ENCODE assay signal across 6 cellular contexts in the genomic region with DNA sequence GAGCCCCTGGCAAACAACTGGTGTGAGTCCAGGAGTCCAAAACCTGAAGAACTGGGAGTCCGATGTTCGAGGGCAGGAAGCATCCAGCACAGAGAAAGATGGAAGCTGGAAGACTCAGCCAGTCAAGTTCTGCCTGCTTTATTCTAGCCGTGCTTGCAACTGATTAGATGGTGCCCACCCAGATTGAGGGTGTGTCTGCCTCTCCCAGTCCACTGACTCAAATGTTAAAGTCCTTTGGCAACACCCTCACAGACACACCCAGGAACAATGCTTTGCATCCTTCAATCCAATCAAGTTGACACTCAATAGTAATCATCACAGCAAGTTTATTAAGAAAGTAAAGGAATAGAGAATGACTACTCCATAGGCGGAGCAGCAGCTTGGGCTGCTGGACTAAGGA.
A peak's percentile ranks its signal among the peaks of the same experiment; 100 is the strongest.
DNase-seq lines count a peak whose midpoint lies in the region; FAIRE-seq and TF ChIP-seq lines count a peak whose summit lies in the region.
"Not testable (repeated sequence)": the region's sequence is repeated elsewhere in the genome, so short reads cannot be mapped to it uniquely, and the experiment has no call there.

No MANE protein-coding gene starts in this region.

- CTCF ChIA-PET in HEK293 (lab: Yijun Ruan, JAX): interaction anchor here (0.6 to 1.2 kb wide), 3 partner anchors 40 to 315 kb away, joined by 3 read pairs; no protein-coding TSS in a partner anchor

- peak overlapping the region; percentile 11 for H3K27ac Mint-ChIP-seq in glutamatergic neuron (ENCODE audit: unreplicated experiment)

- H3K36me3 ChIP-seq in HEK293 (ENCODE audit: control insufficient read depth in 2 of 2, insufficient read depth in 1 of 2, low read length in 2 of 2); kidney (ENCODE audit: control insufficient read depth in 1 of 2, insufficient read depth in 2 of 2, low read length in 2 of 2); osteoblast (ENCODE audit: insufficient read depth, low read length); small intestine (ENCODE audit: control insufficient read depth in 2 of 2, insufficient read depth in 2 of 2, low read length in 2 of 2): not testable (repeated sequence)

- not testable (repeated sequence) for H4K20me1 ChIP-seq in osteoblast (ENCODE audit: insufficient read depth, low read length)

- peaks cover 56% of the 10 kb centered on the region for H3K4me1 Mint-ChIP-seq in glutamatergic neuron (ENCODE audit: low read depth, unreplicated experiment)

- not testable (repeated sequence) for H2AFZ ChIP-seq in osteoblast (ENCODE audit: low read length)

- WGBS in small intestine, 3 donors: 54 to 77% (median 61%) methylated on average over 4 of the region's 4 CpGs

- H3K36me3 Mint-ChIP-seq in glutamatergic neuron (ENCODE audit: unreplicated experiment): peaks cover 28% of the 10 kb centered on the region

- not testable (repeated sequence) for H3K27ac ChIP-seq in HEK293 (ENCODE audit: extremely low read depth, low read depth, low read length); kidney (ENCODE audit: low read depth in 2 of 2, low read length in 2 of 2); osteoblast (ENCODE audit: low read depth, low read length); small intestine (ENCODE audit: low read depth in 1 of 2, low read length in 1 of 2)

- H3K27me3 ChIP-seq in osteoblast (ENCODE audit: insufficient read depth, low read length); small intestine (ENCODE audit: control insufficient read depth in 2 of 2, insufficient read depth in 2 of 2, low read length in 2 of 2): not testable (repeated sequence)

- H3K9ac ChIP-seq in kidney (ENCODE audit: low read length in 2 of 2): not testable (repeated sequence)

- FAIRE-seq in kidney (lab: Jason Lieb, UNC); small intestine (lab: Jason Lieb, UNC): not testable (repeated sequence)

- TF ChIP-seq CTCF in HEK293 (tag by site-specific recombination; IDR thresholded peaks at IDR 0.05); glutamatergic neuron (IDR thresholded peaks at IDR 0.05; ENCODE audit: partially characterized antibody, unreplicated experiment); kidney (IDR thresholded peaks at IDR 0.05; ENCODE audit: borderline replicate concordance, extremely low read depth, insufficient read depth); osteoblast (IDR thresholded peaks at IDR 0.05; ENCODE audit: extremely low read depth, low read depth, low read length): not testable (repeated sequence)

- not testable (repeated sequence) for H3K4me3 ChIP-seq in HEK293 (ENCODE audit: low read depth, low read length); kidney (ENCODE audit: low read length in 2 of 2); osteoblast (ENCODE audit: insufficient read depth, low read length); small intestine (ENCODE audit: low read depth in 1 of 2, low read length in 2 of 2)

- not testable (repeated sequence) for H3K4me1 ChIP-seq in HEK293 (ENCODE audit: control insufficient read depth, insufficient read depth, low read length); kidney (ENCODE audit: control insufficient read depth in 1 of 2, insufficient read depth in 1 of 2, low read depth in 1 of 2, low read length in 2 of 2); osteoblast (ENCODE audit: insufficient read depth, low read length); small intestine (ENCODE audit: control insufficient read depth in 2 of 2, insufficient read depth in 1 of 2, low read depth in 1 of 2, low read length in 1 of 2)

- intact Hi-C loops in kidney (cut with DNase I): not testable (repeated sequence)

- H3K9me3 Mint-ChIP-seq in glutamatergic neuron (ENCODE audit: unreplicated experiment): peaks cover 51% of the 10 kb centered on the region

- H3K4me3 Mint-ChIP-seq in glutamatergic neuron (ENCODE audit: unreplicated experiment): peak overlapping the region; percentile 8

- H3K4me2 ChIP-seq in osteoblast (ENCODE audit: insufficient read depth, low read length): not testable (repeated sequence)

- not testable (repeated sequence) for H3K9me3 ChIP-seq in HEK293 (ENCODE audit: control insufficient read depth, insufficient read depth, low read depth, low read length); kidney (ENCODE audit: control insufficient read depth in 1 of 2, low read length in 2 of 2); osteoblast (ENCODE audit: low read depth, low read length); small intestine (ENCODE audit: control insufficient read depth, low read depth)

- not testable (repeated sequence) for H3K79me2 ChIP-seq in osteoblast (ENCODE audit: insufficient read depth, low read length)

- peaks cover 23% of the 10 kb centered on the region for H3K27me3 Mint-ChIP-seq in glutamatergic neuron (ENCODE audit: unreplicated experiment)

- peak; percentile 12 for DNase-seq in activated effector memory CD4-positive, alpha-beta T cell treated with anti-CD3 and anti-CD28 coated beads, Interleukin-2, amount 50 U/mL, for 16 hours
- DNase-seq in glutamatergic neuron: not testable (repeated sequence)
- DNase-seq in kidney (peak; percentile 6), osteoblast (ENCODE audit: insufficient read length, low spot score, missing footprints) (peak; percentile 27), small intestine (peak; percentile 0)

- POLR2A ChIA-PET in HEK293 (lab: Yijun Ruan, JAX): not testable (repeated sequence)

TF ChIP-seq in HEK293, 187 proteins besides CTCF, POLR2A, EP300 and RAD21:
- peak; percentile 96 for TF ChIP-seq KLF1 (tag by site-specific recombination; IDR thresholded peaks at IDR 0.05)
- TF ChIP-seq, protein P1, sequence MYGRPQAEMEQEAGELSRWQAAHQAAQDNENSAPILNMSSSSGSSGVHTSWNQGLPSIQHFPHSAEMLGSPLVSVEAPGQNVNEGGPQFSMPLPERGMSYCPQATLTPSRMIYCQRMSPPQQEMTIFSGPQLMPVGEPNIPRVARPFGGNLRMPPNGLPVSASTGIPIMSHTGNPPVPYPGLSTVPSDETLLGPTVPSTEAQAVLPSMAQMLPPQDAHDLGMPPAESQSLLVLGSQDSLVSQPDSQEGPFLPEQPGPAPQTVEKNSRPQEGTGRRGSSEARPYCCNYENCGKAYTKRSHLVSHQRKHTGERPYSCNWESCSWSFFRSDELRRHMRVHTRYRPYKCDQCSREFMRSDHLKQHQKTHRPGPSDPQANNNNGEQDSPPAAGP (tag by site-specific recombination; IDR thresholded peaks at IDR 0.05): peak; percentile 79
